1 cellular context compared by ENCODE assay signal in the genomic region with DNA sequence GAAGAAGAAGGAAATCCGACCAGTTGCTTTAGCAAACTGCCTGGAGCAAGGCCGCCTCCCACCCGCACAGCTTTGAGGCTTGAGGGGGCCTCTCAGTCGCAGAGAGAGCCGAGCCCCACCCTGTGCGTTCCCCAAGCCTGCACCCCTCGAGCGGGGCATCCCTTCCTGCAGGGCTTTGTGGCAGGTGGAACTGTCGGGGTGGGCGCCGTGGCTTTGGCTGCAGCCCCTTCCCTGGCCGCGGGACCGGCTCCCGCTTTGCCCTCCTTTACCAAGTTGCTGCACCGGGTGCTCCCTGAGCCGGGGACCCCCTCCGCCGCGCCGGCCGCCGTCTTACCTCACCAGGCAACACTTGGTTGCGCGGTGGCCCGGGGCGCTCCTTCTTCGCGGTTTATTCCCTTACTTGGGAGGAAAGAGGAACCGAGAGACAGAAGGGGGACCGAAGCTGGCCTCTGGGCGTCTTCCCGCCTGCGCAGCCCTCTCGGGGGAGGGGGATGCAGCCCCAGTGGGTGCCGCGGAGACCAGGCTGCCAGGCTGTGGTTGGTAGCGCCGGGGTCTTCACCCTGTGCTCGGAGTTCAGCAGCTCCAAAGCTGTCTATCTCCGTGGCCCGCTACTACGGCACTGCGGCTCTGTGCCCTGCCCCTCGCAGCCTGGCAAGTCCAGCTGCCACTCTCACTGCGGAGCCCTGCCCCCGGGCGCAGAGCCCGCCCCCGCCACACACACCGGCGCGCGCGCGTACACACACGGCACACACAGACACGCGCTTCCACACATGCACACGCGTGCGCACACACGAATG.
TF ChIP-seq lines count a peak whose summit lies in the region.

Gene DGKG, minus strand, starts transcription at position 623 of the 797 bp plus-strand sequence. CDS start 41,775 bp downstream, outside the sequence.

TF ChIP-seq in H1, 55 proteins besides CTCF, POLR2A, EP300 and RAD21 (continued from another document):
- TF ChIP-seq EZH2 (IDR thresholded peaks at IDR 0.05; ENCODE audit: low read depth, low read length, severe bottlenecking) = peak; percentile 96
